23 cellular contexts compared by ENCODE assay signal in genomic region chr6:6884193-6884627, GRCh38.
DNase-seq lines count a peak whose midpoint lies in the region; ATAC-seq and TF ChIP-seq lines count a peak whose summit lies in the region.
"Had no signal": no experiment of that assay in that cellular context is flagged by ENCODE, and none has a peak within 500 bp of the region (broad histone marks: within the 10 kb centered on the region; RNA-seq: fewer than 3 reads in every experiment).

No MANE protein-coding gene starts in this region.

- no peaks in the 10 kb centered on the region for H3K36me3 ChIP-seq in adrenal gland (replicated peaks in 1 of 2)
- no peaks in the 10 kb centered on the region for H3K36me3 ChIP-seq in subcutaneous abdominal adipose tissue (ENCODE audit: control insufficient read depth in 5 of 5, insufficient read depth in 5 of 5, low read length in 5 of 5)
- no peaks in the 10 kb centered on the region for H3K36me3 ChIP-seq in thyroid gland
- H3K36me3 ChIP-seq: BLaER1 treated with 17β-estradiol and CSF1 and Interleukin-3, amounts not matched to agents 10 nM and 100 nM; heart left ventricle; tibial nerve had no signal

- H3K27ac ChIP-seq in adrenal gland (peak overlapping the region in 4 of 5 donors; percentile 55 to 86 (median 70)), foreskin keratinocyte (peak overlapping the region; percentile 96), subcutaneous abdominal adipose tissue (ENCODE audit: low read depth, low read length) (peak overlapping the region; percentile 88), thyroid gland (no peak overlapping the region)

- WGBS in adrenal gland, 4 donors: 13 to 35% (median 23%) methylated on average over 2 of the region's 2 CpGs
- WGBS in thyroid gland, 2 donors: 49 to 69% methylated on average over 2 of the region's 2 CpGs

- no peak overlapping the region for H3K4me3 ChIP-seq in adrenal gland
- no peak overlapping the region for H3K4me3 ChIP-seq in subcutaneous abdominal adipose tissue (ENCODE audit: low read depth in 1 of 5, low read length in 5 of 5)
- H3K4me3 ChIP-seq in thyroid gland (replicated peaks in 1 of 3): no peak overlapping the region
- H3K4me3 ChIP-seq: BLaER1 treated with 17β-estradiol and CSF1 and Interleukin-3, amounts not matched to agents 10 nM and 100 nM; dorsolateral prefrontal cortex; heart left ventricle; lung; tibial nerve had no signal

- ATAC-seq in foreskin keratinocyte (no peak), HG03460 (IDR thresholded peaks at IDR 0.05; ENCODE audit: unreplicated experiment) (no peak)
- ATAC-seq: activated CD8-positive, alpha-beta T cell treated with anti-CD3 and anti-CD28 coated beads for 36 hours; activated T-cell treated with anti-CD3 and anti-CD28 coated beads, Interleukin-2, amount 50 U/mL, for 4 hours; heart left ventricle; T-helper 17 cell; WTC11 had no signal

- no peak for TF ChIP-seq CTCF in adrenal gland (IDR thresholded peaks at IDR 0.05)
- TF ChIP-seq CTCF in foreskin keratinocyte (conservative IDR thresholded peaks at IDR 0.05): no peak
- TF ChIP-seq CTCF in thyroid gland (IDR thresholded peaks at IDR 0.05): no peak

- peak overlapping the region in 1 of 5 donors; percentile 81 for H3K9ac ChIP-seq in subcutaneous abdominal adipose tissue (ENCODE audit: low read length in 5 of 5)

- DNase-seq in NOMO-1 treated with DMSO at 0.1 percent for 48 hours (lab: John Stamatoyannopoulos, UW; ENCODE audit: unreplicated experiment) (peak; percentile 37), NOMO-1 treated with dmso at 0.1 percent for 144 hours (lab: John Stamatoyannopoulos, UW; ENCODE audit: unreplicated experiment) (no peak), adrenal gland (peak in 6 of 7 donors; percentile 59 to 82 (median 74)), foreskin keratinocyte (peak in 1 of 2 donors; percentile 22), thyroid gland (no peak), T-helper 9 cell (no peak)
- DNase-seq: 8988T; activated CD8-positive, alpha-beta T cell treated with anti-CD3 and anti-CD28 coated beads for 36 hours; activated naive CD4-positive, alpha-beta T cell treated with anti-CD3 and anti-CD28 coated beads, Interleukin-2, amount 10 ng/mL, durations not matched to agents 7 days and 5 days; activated T-cell treated with anti-CD3 and anti-CD28 coated beads, Interleukin-2, amount 50 U/mL, for 4 hours; dorsolateral prefrontal cortex; heart left ventricle; immature natural killer cell; NCI-H1930; NCI-H446; SHP77 treated with DMSO at 0.1 percent for 48 hours; T-helper 17 cell had no signal

- no peaks in the 10 kb centered on the region for H3K27me3 ChIP-seq in adrenal gland
- no peaks in the 10 kb centered on the region for H3K27me3 ChIP-seq in foreskin keratinocyte
- no peaks in the 10 kb centered on the region for H3K27me3 ChIP-seq in subcutaneous abdominal adipose tissue (ENCODE audit: control insufficient read depth in 5 of 5, insufficient read depth in 4 of 5, low read length in 5 of 5)
- no peaks in the 10 kb centered on the region for H3K27me3 ChIP-seq in thyroid gland
- H3K27me3 ChIP-seq: BLaER1 treated with 17β-estradiol and CSF1 and Interleukin-3, amounts not matched to agents 10 nM and 100 nM; dorsolateral prefrontal cortex; heart left ventricle; tibial nerve had no signal

- H3K4me1 ChIP-seq in adrenal gland (replicated peaks in 1 of 2): peaks cover 9 to 21% of the 10 kb centered on the region in 2 donors
- H3K4me1 ChIP-seq in foreskin keratinocyte: peaks cover 16% of the 10 kb centered on the region
- H3K4me1 ChIP-seq in subcutaneous abdominal adipose tissue (ENCODE audit: control insufficient read depth in 5 of 5, insufficient read depth in 5 of 5, low read length in 5 of 5): peaks cover 7 to 41% (median 19%) of the 10 kb centered on the region in 5 donors
- H3K4me1 ChIP-seq in thyroid gland: peaks cover 0 to 3% of the 10 kb centered on the region in 2 donors
- H3K4me1 ChIP-seq: tibial nerve had no signal

- TF ChIP-seq POLR2A in adrenal gland (IDR thresholded peaks at IDR 0.05): no peak
- no peak for TF ChIP-seq POLR2A in thyroid gland (IDR thresholded peaks at IDR 0.05)

- H3K9me3 ChIP-seq in adrenal gland (replicated peaks in 1 of 3): no peaks in the 10 kb centered on the region
- no peaks in the 10 kb centered on the region for H3K9me3 ChIP-seq in subcutaneous abdominal adipose tissue (ENCODE audit: control insufficient read depth in 5 of 5, low read length in 5 of 5)
- H3K9me3 ChIP-seq in thyroid gland: no peaks in the 10 kb centered on the region
- H3K9me3 ChIP-seq: heart left ventricle, tibial nerve had no signal

- intact Hi-C loops in adrenal gland (cut with DNase I) (no loop called here), thyroid gland (cut with DNase I) (no loop called here)

Comparison
In these comparisons a context has a peak if more than half of its experiments do, and no peak if none do; other contexts are left out.
1. DNase-seq: peak in NOMO-1 treated with DMSO at 0.1 percent for 48 hours (single experiment) and adrenal gland (6 of 7); none in NOMO-1 treated with dmso at 0.1 percent for 144 hours (single experiment), thyroid gland (0 of 2) and T-helper 9 cell (single experiment).
2. H3K27ac ChIP-seq: peak in adrenal gland (4 of 5), foreskin keratinocyte (single experiment) and subcutaneous abdominal adipose tissue (single experiment); none in thyroid gland (0 of 3).